21 cellular contexts compared by ENCODE assay signal in the genomic region with DNA sequence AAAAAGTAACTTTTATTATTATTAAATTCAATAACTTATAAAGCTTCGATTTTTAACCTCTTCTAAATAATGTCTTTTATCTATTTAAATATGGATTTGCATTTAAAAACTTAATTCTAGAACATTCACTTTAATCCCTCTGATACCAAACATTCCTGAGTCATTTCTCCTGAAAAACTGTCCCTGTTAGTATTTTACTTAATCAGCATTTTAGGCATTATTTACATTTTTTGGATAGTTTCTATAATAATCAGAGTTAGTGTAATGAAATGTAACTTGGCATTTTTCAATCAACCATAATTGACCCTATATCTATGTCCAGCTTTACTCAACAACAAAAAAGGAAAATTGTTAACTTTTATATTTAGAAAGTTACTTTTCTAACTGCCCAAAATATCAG.
"Had no signal": no experiment of that assay in that cellular context is flagged by ENCODE, and none has a peak within 500 bp of the region (broad histone marks: within the 10 kb centered on the region; RNA-seq: fewer than 3 reads in every experiment).

No MANE protein-coding gene starts in this region.

- H3K4me3 ChIP-seq: SJSA1, SK-N-MC had no signal

- FAIRE-seq: RCC 7860 had no signal

- H3K36me3 ChIP-seq: SJSA1 had no signal

- DNase-seq: KBM-7, MV-4-11, NCI-H1048, NCI-H1105, NCI-H1417, NCI-H1436 treated with DMSO at 0.1 percent for 48 hours, NCI-H1694, NCI-H187 treated with DMSO at 0.1 percent for 48 hours, NCI-H2081, NCI-H2107, NCI-H2227 treated with DMSO at 0.1 percent for 48 hours, NCI-H510A, NCI-H524 treated with DMSO at 0.1 percent for 48 hours, NCI-H69, NCI-H774, Right ventricle myocardium superior, RPMI8226, SIG-M5 had no signal

- H3K27me3 ChIP-seq: SJSA1 had no signal

- H3K9me3 ChIP-seq: SJSA1 had no signal

- H3K27ac ChIP-seq: SJSA1, SK-N-MC had no signal

- H3K4me1 ChIP-seq: SJSA1 had no signal
